ENCODE assay signal across 16 cellular contexts in the genomic region with DNA sequence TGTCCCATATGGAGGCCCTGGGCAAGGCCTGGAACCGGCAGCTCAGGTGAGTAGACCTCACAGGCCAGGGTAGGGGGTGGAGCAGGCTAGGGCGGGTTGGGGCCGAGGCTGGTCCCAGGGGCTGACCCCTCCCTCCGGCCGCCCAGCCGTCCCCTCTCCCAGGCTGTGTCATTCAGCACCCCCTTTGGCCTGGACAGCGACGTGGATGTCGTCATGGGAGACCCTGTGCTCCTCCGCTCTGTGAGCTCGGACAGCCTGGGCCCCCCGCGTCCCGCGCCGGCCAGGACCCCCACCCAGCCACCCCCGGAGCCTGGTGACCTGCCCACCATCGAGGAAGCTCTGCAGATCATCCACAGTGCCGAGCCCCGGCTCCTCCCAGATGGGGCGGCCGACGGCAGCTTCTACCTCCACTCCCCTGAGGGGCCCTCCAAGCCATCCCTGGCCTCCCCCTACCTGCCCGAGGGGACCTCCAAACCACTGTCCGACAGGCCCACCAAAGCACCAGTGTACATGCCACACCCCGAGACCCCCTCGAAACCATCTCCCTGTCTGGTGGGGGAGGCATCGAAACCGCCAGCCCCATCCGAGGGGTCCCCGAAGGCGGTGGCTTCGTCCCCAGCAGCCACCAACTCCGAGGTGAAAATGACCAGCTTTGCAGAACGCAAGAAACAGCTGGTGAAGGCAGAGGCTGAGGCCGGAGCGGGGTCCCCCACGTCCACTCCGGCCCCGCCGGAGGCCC. TPM values are rescaled to one million over a fixed set of nuclear protein-coding genes. Genes with fewer than 3 reads are reported as not detected.
DNase-seq lines count a peak whose midpoint lies in the region; ATAC-seq and TF ChIP-seq lines count a peak whose summit lies in the region.
"Had no signal": no experiment of that assay in that cellular context is flagged by ENCODE, and none has a peak within 500 bp of the region (broad histone marks: within the 10 kb centered on the region; RNA-seq: fewer than 3 reads in every experiment).

No MANE protein-coding gene starts in this region.

- H3K36me3 ChIP-seq in osteoblast (ENCODE audit: insufficient read depth, low read length) = no peaks in the 10 kb centered on the region
- no peaks in the 10 kb centered on the region for H3K36me3 ChIP-seq in MG63

- no peak overlapping the region for H2AFZ ChIP-seq in osteoblast (ENCODE audit: low read length)
- H2AFZ ChIP-seq: PC-9 had no signal

- DNase-seq in islet precursor cell (peak; percentile 61), osteoblast (ENCODE audit: insufficient read length, low spot score, missing footprints) (peak; percentile 69), MG63 (no peak)
- DNase-seq: Calu3; CD4-positive, CD25-positive, alpha-beta regulatory T cell; HCEC 1CT; KBM-7; NCI-H1436; NCI-H2029; NCI-H2171 treated with DMSO at 0.1 percent for 48 hours; NCI-H510A treated with DMSO at 0.1 percent for 48 hours had no signal

- H3K27ac ChIP-seq in osteoblast (ENCODE audit: low read depth, low read length) = no peak overlapping the region
- H3K27ac ChIP-seq: PC-9 had no signal

- H3K4me1 ChIP-seq in osteoblast (ENCODE audit: insufficient read depth, low read length) = no peaks in the 10 kb centered on the region

- no peaks in the 10 kb centered on the region for H3K79me2 ChIP-seq in osteoblast (ENCODE audit: insufficient read depth, low read length)

- no peak overlapping the region for H3K4me3 ChIP-seq in osteoblast (ENCODE audit: insufficient read depth, low read length)
- H3K4me3 ChIP-seq in MG63 = no peak overlapping the region
- H3K4me3 ChIP-seq: PC-9 had no signal

- H3K27me3 ChIP-seq in osteoblast (ENCODE audit: insufficient read depth, low read length) (no peaks in the 10 kb centered on the region), MG63 (peaks cover 59% of the 10 kb centered on the region)

- no peaks in the 10 kb centered on the region for H3K9me3 ChIP-seq in osteoblast (ENCODE audit: low read depth, low read length)
- no peaks in the 10 kb centered on the region for H3K9me3 ChIP-seq in MG63

- H4K20me1 ChIP-seq in osteoblast (ENCODE audit: insufficient read depth, low read length) = no peaks in the 10 kb centered on the region

- TF ChIP-seq RAD21 in Ishikawa (IDR thresholded peaks at IDR 0.05; ENCODE audit: low read depth) = no peak

- TF ChIP-seq EP300 in Ishikawa (IDR thresholded peaks at IDR 0.05; ENCODE audit: borderline replicate concordance) = no peak

- TF ChIP-seq CTCF in osteoblast (IDR thresholded peaks at IDR 0.05; ENCODE audit: extremely low read depth, low read depth, low read length) = no peak

- no peak overlapping the region for H3K4me2 ChIP-seq in osteoblast (ENCODE audit: insufficient read depth, low read length)
- H3K4me2 ChIP-seq: PC-9 had no signal

- ATAC-seq in GM18868 (IDR thresholded peaks at IDR 0.05; ENCODE audit: unreplicated experiment) = no peak
- ATAC-seq in GM19463 (IDR thresholded peaks at IDR 0.05; ENCODE audit: unreplicated experiment) = no peak

TF ChIP-seq in Ishikawa, 13 proteins besides CTCF, POLR2A, EP300 and RAD21:
- TF ChIP-seq ZBTB7A (IDR thresholded peaks at IDR 0.05; ENCODE audit: low read depth) = 0 out of 2 replicates have a peak, but pooled peaks have one; percentile 29
- TF ChIP-seq, protein P1, sequence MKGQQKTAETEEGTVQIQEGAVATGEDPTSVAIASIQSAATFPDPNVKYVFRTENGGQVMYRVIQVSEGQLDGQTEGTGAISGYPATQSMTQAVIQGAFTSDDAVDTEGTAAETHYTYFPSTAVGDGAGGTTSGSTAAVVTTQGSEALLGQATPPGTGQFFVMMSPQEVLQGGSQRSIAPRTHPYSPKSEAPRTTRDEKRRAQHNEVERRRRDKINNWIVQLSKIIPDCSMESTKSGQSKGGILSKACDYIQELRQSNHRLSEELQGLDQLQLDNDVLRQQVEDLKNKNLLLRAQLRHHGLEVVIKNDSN (IDR thresholded peaks at IDR 0.05) = no peak
- TF ChIP-seq, protein P2, sequence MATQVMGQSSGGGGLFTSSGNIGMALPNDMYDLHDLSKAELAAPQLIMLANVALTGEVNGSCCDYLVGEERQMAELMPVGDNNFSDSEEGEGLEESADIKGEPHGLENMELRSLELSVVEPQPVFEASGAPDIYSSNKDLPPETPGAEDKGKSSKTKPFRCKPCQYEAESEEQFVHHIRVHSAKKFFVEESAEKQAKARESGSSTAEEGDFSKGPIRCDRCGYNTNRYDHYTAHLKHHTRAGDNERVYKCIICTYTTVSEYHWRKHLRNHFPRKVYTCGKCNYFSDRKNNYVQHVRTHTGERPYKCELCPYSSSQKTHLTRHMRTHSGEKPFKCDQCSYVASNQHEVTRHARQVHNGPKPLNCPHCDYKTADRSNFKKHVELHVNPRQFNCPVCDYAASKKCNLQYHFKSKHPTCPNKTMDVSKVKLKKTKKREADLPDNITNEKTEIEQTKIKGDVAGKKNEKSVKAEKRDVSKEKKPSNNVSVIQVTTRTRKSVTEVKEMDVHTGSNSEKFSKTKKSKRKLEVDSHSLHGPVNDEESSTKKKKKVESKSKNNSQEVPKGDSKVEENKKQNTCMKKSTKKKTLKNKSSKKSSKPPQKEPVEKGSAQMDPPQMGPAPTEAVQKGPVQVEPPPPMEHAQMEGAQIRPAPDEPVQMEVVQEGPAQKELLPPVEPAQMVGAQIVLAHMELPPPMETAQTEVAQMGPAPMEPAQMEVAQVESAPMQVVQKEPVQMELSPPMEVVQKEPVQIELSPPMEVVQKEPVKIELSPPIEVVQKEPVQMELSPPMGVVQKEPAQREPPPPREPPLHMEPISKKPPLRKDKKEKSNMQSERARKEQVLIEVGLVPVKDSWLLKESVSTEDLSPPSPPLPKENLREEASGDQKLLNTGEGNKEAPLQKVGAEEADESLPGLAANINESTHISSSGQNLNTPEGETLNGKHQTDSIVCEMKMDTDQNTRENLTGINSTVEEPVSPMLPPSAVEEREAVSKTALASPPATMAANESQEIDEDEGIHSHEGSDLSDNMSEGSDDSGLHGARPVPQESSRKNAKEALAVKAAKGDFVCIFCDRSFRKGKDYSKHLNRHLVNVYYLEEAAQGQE (IDR thresholded peaks at IDR 0.05; ENCODE audit: low read depth) = peak; percentile 80

RNA-seq across cellular contexts. Expression of a gene that starts 16.0 kb away (rescaled TPM):
- total RNA-seq in osteoblast = not detected in 2 replicates
- 0.56 and 0.89 TPM in 2 replicates for total RNA-seq in MG63 (2014; rRNA removed; shearing (Covaris generic); ENCODE audit: low replicate concordance)
- total RNA-seq: CD4-positive, CD25-positive, alpha-beta regulatory T cell had no signal

RNA-seq across cellular contexts. Expression of a gene that starts 17.6 kb away (rescaled TPM):
- 35.9 and 40.5 TPM in 2 replicates for total RNA-seq in osteoblast
- total RNA-seq in MG63 (2014; rRNA removed; shearing (Covaris generic); ENCODE audit: low replicate concordance) = 71.0 and 115 TPM in 2 replicates

RNA-seq across cellular contexts. Expression of a gene that starts 17.9 kb away (rescaled TPM):
- 9.0 and 9.4 TPM in 2 replicates for total RNA-seq in osteoblast
- 0.39 and 69.0 TPM in 2 replicates for total RNA-seq in MG63 (2014; rRNA removed; shearing (Covaris generic); ENCODE audit: low replicate concordance)

RNA-seq across cellular contexts. Expression of a gene that starts 21.8 kb away (rescaled TPM):
- total RNA-seq in osteoblast = not detected in 2 replicates
- not detected in 2 replicates for total RNA-seq in MG63 (2014; rRNA removed; shearing (Covaris generic); ENCODE audit: low replicate concordance)
- total RNA-seq: Calu3, SK-MEL-5 had no signal

RNA-seq across cellular contexts. Expression of a gene that starts 25.2 kb away (rescaled TPM):
- 1.2 and 3.3 TPM in 2 replicates for total RNA-seq in osteoblast
- total RNA-seq in MG63 (2014; rRNA removed; shearing (Covaris generic); ENCODE audit: low replicate concordance) = 3.5 TPM in 1 of 2 replicates, not detected in the other
